ENCODE assay signal across 22 cellular contexts in the genomic region with DNA sequence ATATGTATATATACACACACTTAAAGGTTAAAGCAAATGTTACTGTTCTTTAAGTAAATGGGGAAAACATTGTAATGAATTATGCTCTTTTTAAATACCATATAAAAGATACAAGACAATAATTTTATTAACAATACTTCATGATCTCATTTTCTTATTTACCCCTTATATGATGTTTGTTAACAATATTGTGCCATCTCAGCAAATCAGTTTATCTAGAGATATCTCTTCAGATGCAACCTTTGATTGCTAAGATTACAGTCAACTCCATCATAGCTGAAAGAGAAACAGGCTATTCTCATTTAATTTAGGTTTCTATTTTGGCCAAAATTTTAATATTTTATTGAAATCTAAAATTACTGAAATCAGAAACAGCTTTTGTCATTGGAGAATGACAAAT.
A peak's percentile ranks its signal among the peaks of the same experiment; 100 is the strongest.
DNase-seq lines count a peak whose midpoint lies in the region; ATAC-seq, FAIRE-seq and TF ChIP-seq lines count a peak whose summit lies in the region.
"Had no signal": no experiment of that assay in that cellular context is flagged by ENCODE, and none has a peak within 500 bp of the region (broad histone marks: within the 10 kb centered on the region; RNA-seq: fewer than 3 reads in every experiment).

No MANE protein-coding gene starts in this region.

- H3K4me3 ChIP-seq in A549 = no peak overlapping the region
- H3K4me3 ChIP-seq in esophagus squamous epithelium = no peak overlapping the region
- H3K4me3 ChIP-seq: BLaER1 treated with 17β-estradiol and CSF1 and Interleukin-3, amounts not matched to agents 10 nM and 100 nM; GM12878; GM23248 had no signal

- no peak for ATAC-seq in A549
- no peak for ATAC-seq in HG03520 (IDR thresholded peaks at IDR 0.05; ENCODE audit: unreplicated experiment)
- ATAC-seq: GM12878 had no signal

- intact Hi-C loops in esophagus squamous epithelium (cut with DNase I) = no loop called here

- TF ChIP-seq CTCF in A549 (IDR thresholded peaks at IDR 0.05) (no peak), esophagus squamous epithelium (IDR thresholded peaks at IDR 0.05) (no peak)

- TF ChIP-seq RAD21 in A549 (conservative IDR thresholded peaks at IDR 0.05 in 1 of 2, IDR thresholded peaks at IDR 0.05 in 1 of 2) = no peak

- H3K9me3 ChIP-seq in A549 (no peaks in the 10 kb centered on the region), esophagus squamous epithelium (no peaks in the 10 kb centered on the region)
- H3K9me3 ChIP-seq: BE2C; BLaER1 treated with 17β-estradiol and CSF1 and Interleukin-3, amounts not matched to agents 10 nM and 100 nM had no signal

- CTCF ChIA-PET in A549 (lab: Yijun Ruan, JAX) = no interaction called here

- DNase-seq in A549 (ENCODE audit: low read depth in 1 of 2, low spot score in 1 of 2) (no peak), RCC 7860 (ENCODE audit: low spot score) (no peak), UCSD-AML1 (lab: John Stamatoyannopoulos, UW; ENCODE audit: unreplicated experiment) (no peak), esophagus squamous epithelium (lab: John Stamatoyannopoulos, UW) (no peak)
- DNase-seq: ACHN; AML-193; BE2C; CD4-positive, alpha-beta T cell; CD8-positive, alpha-beta memory T cell; DMS 273 treated with DMSO at 0.1 percent for 48 hours; DMS79; EL; GDM1; GM23248; H7; HCEC 1CT had no signal

- TF ChIP-seq POLR2A in A549 (IDR thresholded peaks at IDR 0.05; ENCODE audit: low read length) (no peak), esophagus squamous epithelium (IDR thresholded peaks at IDR 0.05) (no peak)

- TF ChIP-seq EP300 in A549 (IDR thresholded peaks at IDR 0.05) = no peak

- no peak overlapping the region for H3K4me2 ChIP-seq in A549
- H3K4me2 ChIP-seq: BLaER1 treated with 17β-estradiol and CSF1 and Interleukin-3, amounts not matched to agents 10 nM and 100 nM had no signal

- no peaks in the 10 kb centered on the region for H3K36me3 ChIP-seq in esophagus squamous epithelium
- H3K36me3 ChIP-seq: BE2C; BLaER1 treated with 17β-estradiol and CSF1 and Interleukin-3, amounts not matched to agents 10 nM and 100 nM had no signal

- no peaks in the 10 kb centered on the region for H3K27me3 ChIP-seq in esophagus squamous epithelium
- H3K27me3 ChIP-seq: BE2C; BLaER1 treated with 17β-estradiol and CSF1 and Interleukin-3, amounts not matched to agents 10 nM and 100 nM had no signal

- POLR2A ChIA-PET in A549 (lab: Yijun Ruan, JAX) = no interaction called here

- no peaks in the 10 kb centered on the region for H3K4me1 ChIP-seq in A549
- no peaks in the 10 kb centered on the region for H3K4me1 ChIP-seq in esophagus squamous epithelium
- H3K4me1 ChIP-seq: BE2C; BLaER1 treated with 17β-estradiol and CSF1 and Interleukin-3, amounts not matched to agents 10 nM and 100 nM had no signal

- FAIRE-seq in A549 (lab: Jason Lieb, UNC) (no peak), RCC 7860 (lab: Jason Lieb, UNC) (peak; percentile 52), colon (lab: Jason Lieb, UNC) (peak; percentile 10)
- FAIRE-seq: GM12878, GM19239, H1 had no signal

- H3K27ac ChIP-seq in A549 (no peak overlapping the region), esophagus squamous epithelium (no peak overlapping the region)
- H3K27ac ChIP-seq: BLaER1 treated with 17β-estradiol and CSF1 and Interleukin-3, amounts not matched to agents 10 nM and 100 nM; GM23248 had no signal

TF ChIP-seq in A549, 52 proteins besides CTCF, POLR2A, EP300 and RAD21:
- TF ChIP-seq, protein P1, sequence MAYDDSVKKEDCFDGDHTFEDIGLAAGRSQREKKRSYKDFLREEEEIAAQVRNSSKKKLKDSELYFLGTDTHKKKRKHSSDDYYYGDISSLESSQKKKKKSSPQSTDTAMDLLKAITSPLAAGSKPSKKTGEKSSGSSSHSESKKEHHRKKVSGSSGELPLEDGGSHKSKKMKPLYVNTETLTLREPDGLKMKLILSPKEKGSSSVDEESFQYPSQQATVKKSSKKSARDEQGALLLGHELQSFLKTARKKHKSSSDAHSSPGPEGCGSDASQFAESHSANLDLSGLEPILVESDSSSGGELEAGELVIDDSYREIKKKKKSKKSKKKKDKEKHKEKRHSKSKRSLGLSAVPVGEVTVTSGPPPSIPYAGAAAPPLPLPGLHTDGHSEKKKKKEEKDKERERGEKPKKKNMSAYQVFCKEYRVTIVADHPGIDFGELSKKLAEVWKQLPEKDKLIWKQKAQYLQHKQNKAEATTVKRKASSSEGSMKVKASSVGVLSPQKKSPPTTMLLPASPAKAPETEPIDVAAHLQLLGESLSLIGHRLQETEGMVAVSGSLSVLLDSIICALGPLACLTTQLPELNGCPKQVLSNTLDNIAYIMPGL (CRISPR knock-in tag; IDR thresholded peaks at IDR 0.05; ENCODE audit: borderline replicate concordance) = no peak
- TF ChIP-seq MAFK (IDR thresholded peaks at IDR 0.05; ENCODE audit: partially characterized antibody) = peak; percentile 39
